Comparison of ENCODE assay signal across 17 cellular contexts in genomic region chr3:31620656-31621055, GRCh38.
DNase-seq lines count a peak whose midpoint lies in the region; ATAC-seq, FAIRE-seq and TF ChIP-seq lines count a peak whose summit lies in the region.
"Had no signal": no experiment of that assay in that cellular context is flagged by ENCODE, and none has a peak within 500 bp of the region (broad histone marks: within the 10 kb centered on the region; RNA-seq: fewer than 3 reads in every experiment).

No MANE protein-coding gene starts in this region.

- intact Hi-C loops in body of pancreas (cut with DNase I) = no loop called here

- no peak overlapping the region for H2AFZ ChIP-seq in hepatocyte
- H2AFZ ChIP-seq: parathyroid adenoma had no signal

- no peak overlapping the region for H3K4me2 ChIP-seq in hepatocyte

- H3K27ac Mint-ChIP-seq in activated naive CD4-positive, alpha-beta T cell treated with anti-CD3 and anti-CD28 coated beads, Interleukin-2, amount 50 U/mL, for 72 hours = no peak overlapping the region
- H3K27ac Mint-ChIP-seq: B cell had no signal

- DNase-seq in ELR (ENCODE audit: low read depth) = peak; percentile 20
- no peak for DNase-seq in GM19239 (ENCODE audit: insufficient read length, low spot score)
- no peak for DNase-seq in activated naive CD4-positive, alpha-beta T cell treated with anti-CD3 and anti-CD28 coated beads, Interleukin-2, amount 50 U/mL, for 72 hours (ENCODE audit: low spot score in 2 of 2)
- no peak for DNase-seq in body of pancreas
- no peak for DNase-seq in NCI-H146 treated with DMSO at 0.1 percent for 48 hours (lab: John Stamatoyannopoulos, UW; ENCODE audit: unreplicated experiment)
- no peak for DNase-seq in activated CD4-positive, alpha-beta T cell treated with anti-CD3 and anti-CD28 coated beads, Interleukin-2, amount 50 U/mL, for 4 hours
- DNase-seq in hepatocyte (ENCODE audit: low spot score) = no peak
- DNase-seq: central memory CD4-positive, alpha-beta T cell; effector memory CD8-positive, alpha-beta T cell; HCEC 1CT; left lung; NCI-H146; transverse colon had no signal

- H3K36me3 ChIP-seq in body of pancreas (replicated peaks in 1 of 2; ENCODE audit: insufficient read depth in 1 of 2, low read depth in 2 of 2) = peaks cover 0 to 14% of the 10 kb centered on the region in 2 donors
- no peaks in the 10 kb centered on the region for H3K36me3 ChIP-seq in hepatocyte (replicated peaks; ENCODE audit: insufficient read depth, low read depth)

- no peak for TF ChIP-seq POLR2A in body of pancreas (IDR thresholded peaks at IDR 0.05)

- peak; percentile 49 for ATAC-seq in HG02981 (IDR thresholded peaks at IDR 0.05; ENCODE audit: unreplicated experiment)
- ATAC-seq in activated naive CD4-positive, alpha-beta T cell treated with anti-CD3 and anti-CD28 coated beads, Interleukin-2, amount 50 U/mL, for 72 hours = peak; percentile 22 to 70
- no peak for ATAC-seq in body of pancreas
- ATAC-seq: effector memory CD8-positive, alpha-beta T cell; left lung had no signal

- no peaks in the 10 kb centered on the region for H3K9me3 Mint-ChIP-seq in activated naive CD4-positive, alpha-beta T cell treated with anti-CD3 and anti-CD28 coated beads, Interleukin-2, amount 50 U/mL, for 72 hours
- H3K9me3 Mint-ChIP-seq: effector memory CD8-positive, alpha-beta T cell had no signal

- H3K4me1 ChIP-seq in body of pancreas = no peaks in the 10 kb centered on the region
- no peaks in the 10 kb centered on the region for H3K4me1 ChIP-seq in hepatocyte (ENCODE audit: insufficient read depth)
- H3K4me1 ChIP-seq: left lung, parathyroid adenoma, transverse colon had no signal

- no peaks in the 10 kb centered on the region for H3K9me3 ChIP-seq in body of pancreas
- no peaks in the 10 kb centered on the region for H3K9me3 ChIP-seq in hepatocyte (ENCODE audit: low read depth)
- H3K9me3 ChIP-seq: left lung, transverse colon had no signal

- H3K36me3 Mint-ChIP-seq in activated naive CD4-positive, alpha-beta T cell treated with anti-CD3 and anti-CD28 coated beads, Interleukin-2, amount 50 U/mL, for 72 hours = peaks cover 6 to 40% of the 10 kb centered on the region in 2 donors

- WGBS in body of pancreas, 2 donors = 87 to 94% methylated on average over 1 of the region's 1 CpG
- 87% methylated on average over 1 of the region's 1 CpG for WGBS in hepatocyte (ENCODE audit: low lambda C conversion rate, missing lambda C conversion rate)

- no peaks in the 10 kb centered on the region for H3K9me2 ChIP-seq in hepatocyte (replicated peaks; ENCODE audit: insufficient read depth)

- peak; percentile 70 for FAIRE-seq in GM19239 (lab: Jason Lieb, UNC)
- FAIRE-seq: RCC 7860 had no signal

- no peak overlapping the region for H3K27ac ChIP-seq in body of pancreas
- no peak overlapping the region for H3K27ac ChIP-seq in hepatocyte
- H3K27ac ChIP-seq: left lung, parathyroid adenoma, transverse colon had no signal

- H3K4me3 ChIP-seq in body of pancreas (no peak overlapping the region), hepatocyte (no peak overlapping the region)
- H3K4me3 ChIP-seq: left lung, transverse colon had no signal

- no peaks in the 10 kb centered on the region for H3K27me3 ChIP-seq in body of pancreas
- no peaks in the 10 kb centered on the region for H3K27me3 ChIP-seq in hepatocyte
- H3K27me3 ChIP-seq: left lung, transverse colon had no signal

- H3K79me2 ChIP-seq in hepatocyte = peaks cover 12% of the 10 kb centered on the region
- H3K79me2 ChIP-seq: parathyroid adenoma had no signal

- TF ChIP-seq CTCF in body of pancreas (IDR thresholded peaks at IDR 0.05) (no peak), hepatocyte (IDR thresholded peaks at IDR 0.05; ENCODE audit: poor library complexity) (no peak)

- H4K20me1 ChIP-seq in hepatocyte (ENCODE audit: insufficient read depth, poor library complexity, severe bottlenecking) = no peaks in the 10 kb centered on the region
